In the genomic region with DNA sequence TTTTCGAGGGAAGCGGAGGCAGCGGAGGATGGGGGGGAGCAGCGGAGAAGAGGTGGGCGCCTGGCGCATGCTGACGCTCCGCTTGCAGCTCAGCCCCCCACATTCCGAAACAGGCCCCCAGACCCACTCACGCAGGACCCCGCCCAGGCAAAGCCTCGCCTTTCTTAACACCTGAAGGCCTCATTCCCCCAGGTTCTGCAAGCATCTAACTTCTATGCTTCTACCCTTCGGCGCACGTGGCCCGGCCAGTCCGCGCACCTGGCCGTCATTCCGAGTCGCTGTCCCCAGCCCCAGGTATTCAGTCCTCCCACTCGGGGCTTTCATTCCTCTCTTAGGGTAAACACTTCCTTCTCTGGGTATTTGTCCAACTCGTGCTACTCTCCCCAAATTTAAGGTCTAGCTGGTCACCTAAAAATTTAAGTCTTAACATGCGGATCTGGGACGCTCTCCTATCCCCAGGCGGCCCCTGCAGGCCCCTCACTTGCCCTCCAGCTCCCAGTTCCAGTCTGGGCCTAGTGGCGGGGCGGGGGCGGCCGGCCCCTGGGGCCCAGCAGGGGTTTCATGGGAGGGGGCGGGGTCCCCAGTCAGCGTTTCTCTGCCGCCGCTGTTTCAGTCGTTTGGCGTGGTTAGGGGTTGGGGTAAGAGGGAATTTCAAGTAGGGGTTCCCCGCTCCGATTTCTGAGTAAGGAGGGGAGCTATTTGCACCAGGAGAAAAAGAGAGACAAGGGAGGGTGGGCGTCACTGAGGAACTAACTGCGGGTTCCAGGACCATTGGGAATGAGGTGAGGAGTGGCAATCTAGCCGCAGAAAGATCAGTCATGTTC, we compare ENCODE assay signal across 1 cellular context.
TF ChIP-seq lines count a peak whose summit lies in the region.

No MANE protein-coding gene starts in this region.

TF ChIP-seq in K562, 482 proteins besides CTCF, POLR2A, EP300 and RAD21 (continued from another document and continues in another):
- TF ChIP-seq, protein P1, sequence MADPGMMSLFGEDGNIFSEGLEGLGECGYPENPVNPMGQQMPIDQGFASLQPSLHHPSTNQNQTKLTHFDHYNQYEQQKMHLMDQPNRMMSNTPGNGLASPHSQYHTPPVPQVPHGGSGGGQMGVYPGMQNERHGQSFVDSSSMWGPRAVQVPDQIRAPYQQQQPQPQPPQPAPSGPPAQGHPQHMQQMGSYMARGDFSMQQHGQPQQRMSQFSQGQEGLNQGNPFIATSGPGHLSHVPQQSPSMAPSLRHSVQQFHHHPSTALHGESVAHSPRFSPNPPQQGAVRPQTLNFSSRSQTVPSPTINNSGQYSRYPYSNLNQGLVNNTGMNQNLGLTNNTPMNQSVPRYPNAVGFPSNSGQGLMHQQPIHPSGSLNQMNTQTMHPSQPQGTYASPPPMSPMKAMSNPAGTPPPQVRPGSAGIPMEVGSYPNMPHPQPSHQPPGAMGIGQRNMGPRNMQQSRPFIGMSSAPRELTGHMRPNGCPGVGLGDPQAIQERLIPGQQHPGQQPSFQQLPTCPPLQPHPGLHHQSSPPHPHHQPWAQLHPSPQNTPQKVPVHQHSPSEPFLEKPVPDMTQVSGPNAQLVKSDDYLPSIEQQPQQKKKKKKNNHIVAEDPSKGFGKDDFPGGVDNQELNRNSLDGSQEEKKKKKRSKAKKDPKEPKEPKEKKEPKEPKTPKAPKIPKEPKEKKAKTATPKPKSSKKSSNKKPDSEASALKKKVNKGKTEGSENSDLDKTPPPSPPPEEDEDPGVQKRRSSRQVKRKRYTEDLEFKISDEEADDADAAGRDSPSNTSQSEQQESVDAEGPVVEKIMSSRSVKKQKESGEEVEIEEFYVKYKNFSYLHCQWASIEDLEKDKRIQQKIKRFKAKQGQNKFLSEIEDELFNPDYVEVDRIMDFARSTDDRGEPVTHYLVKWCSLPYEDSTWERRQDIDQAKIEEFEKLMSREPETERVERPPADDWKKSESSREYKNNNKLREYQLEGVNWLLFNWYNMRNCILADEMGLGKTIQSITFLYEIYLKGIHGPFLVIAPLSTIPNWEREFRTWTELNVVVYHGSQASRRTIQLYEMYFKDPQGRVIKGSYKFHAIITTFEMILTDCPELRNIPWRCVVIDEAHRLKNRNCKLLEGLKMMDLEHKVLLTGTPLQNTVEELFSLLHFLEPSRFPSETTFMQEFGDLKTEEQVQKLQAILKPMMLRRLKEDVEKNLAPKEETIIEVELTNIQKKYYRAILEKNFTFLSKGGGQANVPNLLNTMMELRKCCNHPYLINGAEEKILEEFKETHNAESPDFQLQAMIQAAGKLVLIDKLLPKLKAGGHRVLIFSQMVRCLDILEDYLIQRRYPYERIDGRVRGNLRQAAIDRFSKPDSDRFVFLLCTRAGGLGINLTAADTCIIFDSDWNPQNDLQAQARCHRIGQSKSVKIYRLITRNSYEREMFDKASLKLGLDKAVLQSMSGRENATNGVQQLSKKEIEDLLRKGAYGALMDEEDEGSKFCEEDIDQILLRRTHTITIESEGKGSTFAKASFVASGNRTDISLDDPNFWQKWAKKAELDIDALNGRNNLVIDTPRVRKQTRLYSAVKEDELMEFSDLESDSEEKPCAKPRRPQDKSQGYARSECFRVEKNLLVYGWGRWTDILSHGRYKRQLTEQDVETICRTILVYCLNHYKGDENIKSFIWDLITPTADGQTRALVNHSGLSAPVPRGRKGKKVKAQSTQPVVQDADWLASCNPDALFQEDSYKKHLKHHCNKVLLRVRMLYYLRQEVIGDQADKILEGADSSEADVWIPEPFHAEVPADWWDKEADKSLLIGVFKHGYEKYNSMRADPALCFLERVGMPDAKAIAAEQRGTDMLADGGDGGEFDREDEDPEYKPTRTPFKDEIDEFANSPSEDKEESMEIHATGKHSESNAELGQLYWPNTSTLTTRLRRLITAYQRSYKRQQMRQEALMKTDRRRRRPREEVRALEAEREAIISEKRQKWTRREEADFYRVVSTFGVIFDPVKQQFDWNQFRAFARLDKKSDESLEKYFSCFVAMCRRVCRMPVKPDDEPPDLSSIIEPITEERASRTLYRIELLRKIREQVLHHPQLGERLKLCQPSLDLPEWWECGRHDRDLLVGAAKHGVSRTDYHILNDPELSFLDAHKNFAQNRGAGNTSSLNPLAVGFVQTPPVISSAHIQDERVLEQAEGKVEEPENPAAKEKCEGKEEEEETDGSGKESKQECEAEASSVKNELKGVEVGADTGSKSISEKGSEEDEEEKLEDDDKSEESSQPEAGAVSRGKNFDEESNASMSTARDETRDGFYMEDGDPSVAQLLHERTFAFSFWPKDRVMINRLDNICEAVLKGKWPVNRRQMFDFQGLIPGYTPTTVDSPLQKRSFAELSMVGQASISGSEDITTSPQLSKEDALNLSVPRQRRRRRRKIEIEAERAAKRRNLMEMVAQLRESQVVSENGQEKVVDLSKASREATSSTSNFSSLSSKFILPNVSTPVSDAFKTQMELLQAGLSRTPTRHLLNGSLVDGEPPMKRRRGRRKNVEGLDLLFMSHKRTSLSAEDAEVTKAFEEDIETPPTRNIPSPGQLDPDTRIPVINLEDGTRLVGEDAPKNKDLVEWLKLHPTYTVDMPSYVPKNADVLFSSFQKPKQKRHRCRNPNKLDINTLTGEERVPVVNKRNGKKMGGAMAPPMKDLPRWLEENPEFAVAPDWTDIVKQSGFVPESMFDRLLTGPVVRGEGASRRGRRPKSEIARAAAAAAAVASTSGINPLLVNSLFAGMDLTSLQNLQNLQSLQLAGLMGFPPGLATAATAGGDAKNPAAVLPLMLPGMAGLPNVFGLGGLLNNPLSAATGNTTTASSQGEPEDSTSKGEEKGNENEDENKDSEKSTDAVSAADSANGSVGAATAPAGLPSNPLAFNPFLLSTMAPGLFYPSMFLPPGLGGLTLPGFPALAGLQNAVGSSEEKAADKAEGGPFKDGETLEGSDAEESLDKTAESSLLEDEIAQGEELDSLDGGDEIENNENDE (IDR thresholded peaks at IDR 0.05; ENCODE audit: low read depth, low read length): no peak
- TF ChIP-seq, protein P2, sequence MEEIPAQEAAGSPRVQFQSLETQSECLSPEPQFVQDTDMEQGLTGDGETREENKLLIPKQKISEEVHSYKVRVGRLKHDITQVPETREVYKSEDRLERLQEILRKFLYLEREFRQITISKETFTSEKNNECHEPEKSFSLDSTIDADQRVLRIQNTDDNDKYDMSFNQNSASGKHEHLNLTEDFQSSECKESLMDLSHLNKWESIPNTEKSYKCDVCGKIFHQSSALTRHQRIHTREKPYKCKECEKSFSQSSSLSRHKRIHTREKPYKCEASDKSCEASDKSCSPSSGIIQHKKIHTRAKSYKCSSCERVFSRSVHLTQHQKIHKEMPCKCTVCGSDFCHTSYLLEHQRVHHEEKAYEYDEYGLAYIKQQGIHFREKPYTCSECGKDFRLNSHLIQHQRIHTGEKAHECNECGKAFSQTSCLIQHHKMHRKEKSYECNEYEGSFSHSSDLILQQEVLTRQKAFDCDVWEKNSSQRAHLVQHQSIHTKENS (CRISPR knock-in tag; IDR thresholded peaks at IDR 0.05): no peak
- TF ChIP-seq TEAD2 (tag; IDR thresholded peaks at IDR 0.05): no peak
- peak; percentile 35; the same call in 1 of the 2 replicates for TF ChIP-seq FOXM1 (IDR thresholded peaks at IDR 0.05; ENCODE audit: low read depth)
- no peak for TF ChIP-seq FOXM1 (CRISPR knock-in tag; IDR thresholded peaks at IDR 0.05; ENCODE audit: low read depth)
- TF ChIP-seq SAFB2 (IDR thresholded peaks at IDR 0.05; ENCODE audit: borderline replicate concordance, low read depth, low read length, severe bottlenecking): no peak
- TF ChIP-seq, protein P3, sequence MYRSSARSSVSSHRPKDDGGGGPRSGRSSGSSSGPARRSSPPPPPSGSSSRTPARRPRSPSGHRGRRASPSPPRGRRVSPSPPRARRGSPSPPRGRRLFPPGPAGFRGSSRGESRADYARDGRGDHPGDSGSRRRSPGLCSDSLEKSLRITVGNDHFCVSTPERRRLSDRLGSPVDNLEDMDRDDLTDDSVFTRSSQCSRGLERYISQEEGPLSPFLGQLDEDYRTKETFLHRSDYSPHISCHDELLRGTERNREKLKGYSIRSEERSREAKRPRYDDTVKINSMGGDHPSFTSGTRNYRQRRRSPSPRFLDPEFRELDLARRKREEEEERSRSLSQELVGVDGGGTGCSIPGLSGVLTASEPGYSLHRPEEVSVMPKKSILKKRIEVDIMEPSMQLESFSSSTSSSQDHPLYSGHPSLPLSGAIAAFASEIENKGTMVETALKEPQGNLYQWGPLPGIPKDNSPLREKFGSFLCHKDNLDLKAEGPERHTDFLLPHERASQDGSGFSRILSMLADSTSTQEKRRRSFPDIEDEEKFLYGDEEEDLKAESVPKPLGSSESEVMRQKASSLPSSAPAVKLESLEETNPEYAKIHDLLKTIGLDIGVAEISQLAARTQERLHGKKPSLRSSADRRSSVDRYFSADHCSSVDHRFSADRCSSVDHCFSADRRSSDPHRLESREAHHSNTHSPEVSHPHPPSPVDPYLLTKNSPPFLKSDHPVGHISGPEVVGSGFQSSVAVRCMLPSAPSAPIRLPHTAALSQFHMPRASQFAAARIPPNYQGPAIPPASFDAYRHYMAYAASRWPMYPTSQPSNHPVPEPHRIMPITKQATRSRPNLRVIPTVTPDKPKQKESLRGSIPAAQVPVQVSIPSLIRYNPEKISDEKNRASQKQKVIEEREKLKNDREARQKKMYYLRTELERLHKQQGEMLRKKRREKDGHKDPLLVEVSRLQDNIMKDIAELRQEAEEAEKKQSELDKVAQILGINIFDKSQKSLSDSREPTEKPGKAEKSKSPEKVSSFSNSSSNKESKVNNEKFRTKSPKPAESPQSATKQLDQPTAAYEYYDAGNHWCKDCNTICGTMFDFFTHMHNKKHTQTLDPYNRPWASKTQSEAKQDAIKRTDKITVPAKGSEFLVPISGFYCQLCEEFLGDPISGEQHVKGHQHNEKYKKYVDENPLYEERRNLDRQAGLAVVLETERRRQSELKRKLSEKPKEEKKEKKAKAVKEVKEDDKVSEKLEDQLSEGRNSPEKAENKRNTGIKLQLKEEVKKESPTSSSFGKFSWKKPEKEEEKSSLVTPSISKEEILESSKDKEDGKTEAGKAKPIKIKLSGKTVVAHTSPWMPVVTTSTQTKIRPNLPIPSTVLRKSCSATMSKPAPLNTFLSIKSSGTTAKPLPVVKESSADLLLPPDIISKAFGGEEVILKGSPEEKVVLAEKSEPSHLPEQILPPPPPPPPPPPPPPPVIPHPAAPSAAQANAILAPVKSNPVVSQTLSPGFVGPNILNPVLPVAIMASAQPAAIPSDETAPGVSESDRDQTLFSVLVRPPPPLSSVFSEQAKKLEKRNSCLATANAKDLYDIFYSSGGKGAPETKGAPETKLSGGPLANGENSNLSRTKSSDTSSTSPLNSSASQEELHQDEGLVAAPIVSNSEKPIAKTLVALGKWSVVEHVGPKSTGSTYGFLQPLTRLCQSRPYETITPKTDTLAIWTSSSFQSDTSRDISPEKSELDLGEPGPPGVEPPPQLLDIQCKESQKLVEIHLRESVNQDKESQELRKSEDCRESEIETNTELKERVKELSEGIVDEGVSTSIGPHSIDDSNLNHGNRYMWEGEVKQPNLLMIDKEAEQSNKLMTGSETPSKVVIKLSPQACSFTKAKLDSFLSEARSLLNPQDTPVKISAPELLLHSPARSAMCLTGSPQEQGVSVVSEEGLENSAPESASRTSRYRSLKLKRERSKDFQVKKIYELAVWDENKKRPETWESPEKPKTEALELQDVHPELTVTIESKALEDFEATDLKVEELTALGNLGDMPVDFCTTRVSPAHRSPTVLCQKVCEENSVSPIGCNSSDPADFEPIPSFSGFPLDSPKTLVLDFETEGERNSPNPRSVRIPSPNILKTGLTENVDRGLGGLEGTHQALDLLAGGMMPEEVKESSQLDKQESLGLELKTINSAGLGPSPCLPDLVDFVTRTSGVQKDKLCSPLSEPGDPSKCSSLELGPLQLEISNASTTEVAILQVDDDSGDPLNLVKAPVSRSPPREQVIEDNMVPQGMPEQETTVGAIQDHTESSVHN (IDR thresholded peaks at IDR 0.05; ENCODE audit: borderline replicate concordance in 1 of 2, low read depth in 1 of 2): no peak
- TF ChIP-seq, protein P4, sequence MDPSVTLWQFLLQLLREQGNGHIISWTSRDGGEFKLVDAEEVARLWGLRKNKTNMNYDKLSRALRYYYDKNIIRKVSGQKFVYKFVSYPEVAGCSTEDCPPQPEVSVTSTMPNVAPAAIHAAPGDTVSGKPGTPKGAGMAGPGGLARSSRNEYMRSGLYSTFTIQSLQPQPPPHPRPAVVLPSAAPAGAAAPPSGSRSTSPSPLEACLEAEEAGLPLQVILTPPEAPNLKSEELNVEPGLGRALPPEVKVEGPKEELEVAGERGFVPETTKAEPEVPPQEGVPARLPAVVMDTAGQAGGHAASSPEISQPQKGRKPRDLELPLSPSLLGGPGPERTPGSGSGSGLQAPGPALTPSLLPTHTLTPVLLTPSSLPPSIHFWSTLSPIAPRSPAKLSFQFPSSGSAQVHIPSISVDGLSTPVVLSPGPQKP (CRISPR knock-in tag; IDR thresholded peaks at IDR 0.05): no peak
- TF ChIP-seq ATF1 (CRISPR knock-in tag; IDR thresholded peaks at IDR 0.05): no peak
- no peak for TF ChIP-seq ATF1 (tag; IDR thresholded peaks at IDR 0.05)
- no peak for TF ChIP-seq ZNF561 (CRISPR knock-in tag; conservative IDR thresholded peaks at IDR 0.05)
- TF ChIP-seq RNF2 (IDR thresholded peaks at IDR 0.05): no peak; the same call in 1 of the 2 replicates
- peak in 1 of 3 experiments; percentile 8 for TF ChIP-seq YY1 (IDR thresholded peaks at IDR 0.05; ENCODE audit: borderline replicate concordance in 1 of 3, control insufficient read depth in 1 of 3, extremely low read depth in 1 of 3, insufficient read depth in 3 of 3, insufficient read length in 1 of 3, insufficient replicate concordance in 2 of 3, low read depth in 1 of 3, low read length in 2 of 3)
- TF ChIP-seq FUS (optimal IDR thresholded peaks at IDR 0.05; ENCODE audit: low read depth, low read length): no peak
- TF ChIP-seq, protein P5, sequence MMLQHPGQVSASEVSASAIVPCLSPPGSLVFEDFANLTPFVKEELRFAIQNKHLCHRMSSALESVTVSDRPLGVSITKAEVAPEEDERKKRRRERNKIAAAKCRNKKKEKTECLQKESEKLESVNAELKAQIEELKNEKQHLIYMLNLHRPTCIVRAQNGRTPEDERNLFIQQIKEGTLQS (IDR thresholded peaks at IDR 0.05): no peak
- TF ChIP-seq, protein P5 (CRISPR knock-in tag; conservative IDR thresholded peaks at IDR 0.05): no peak
- TF ChIP-seq, protein P6, sequence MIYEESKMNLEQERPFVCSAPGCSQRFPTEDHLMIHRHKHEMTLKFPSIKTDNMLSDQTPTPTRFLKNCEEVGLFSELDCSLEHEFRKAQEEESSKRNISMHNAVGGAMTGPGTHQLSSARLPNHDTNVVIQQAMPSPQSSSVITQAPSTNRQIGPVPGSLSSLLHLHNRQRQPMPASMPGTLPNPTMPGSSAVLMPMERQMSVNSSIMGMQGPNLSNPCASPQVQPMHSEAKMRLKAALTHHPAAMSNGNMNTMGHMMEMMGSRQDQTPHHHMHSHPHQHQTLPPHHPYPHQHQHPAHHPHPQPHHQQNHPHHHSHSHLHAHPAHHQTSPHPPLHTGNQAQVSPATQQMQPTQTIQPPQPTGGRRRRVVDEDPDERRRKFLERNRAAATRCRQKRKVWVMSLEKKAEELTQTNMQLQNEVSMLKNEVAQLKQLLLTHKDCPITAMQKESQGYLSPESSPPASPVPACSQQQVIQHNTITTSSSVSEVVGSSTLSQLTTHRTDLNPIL (CRISPR knock-in tag; IDR thresholded peaks at IDR 0.05): no peak
- TF ChIP-seq KAT8 (IDR thresholded peaks at IDR 0.05; ENCODE audit: low read depth): no peak
- no peak for TF ChIP-seq PHF20 (IDR thresholded peaks at IDR 0.05; ENCODE audit: partially characterized antibody)
- no peak for TF ChIP-seq MYBL2 (IDR thresholded peaks at IDR 0.05; ENCODE audit: low read depth)
- no peak for TF ChIP-seq MYBL2 (CRISPR knock-in tag; IDR thresholded peaks at IDR 0.05; ENCODE audit: borderline replicate concordance)
- no peak for TF ChIP-seq PRPF4 (IDR thresholded peaks at IDR 0.05; ENCODE audit: insufficient read depth, low read depth, low read length, poor library complexity, severe bottlenecking)
